In genomic region chr12:53378222-53378621, GRCh38 we compare ENCODE assay signal across 13 cellular contexts. TPM values are rescaled to one million over a fixed set of nuclear protein-coding genes. Genes with fewer than 3 reads are reported as not detected.
DNase-seq lines count a peak whose midpoint lies in the region; ATAC-seq and TF ChIP-seq lines count a peak whose summit lies in the region.
"Had no signal": no experiment of that assay in that cellular context is flagged by ENCODE, and none has a peak within 500 bp of the region (broad histone marks: within the 10 kb centered on the region; RNA-seq: fewer than 3 reads in every experiment).

No MANE protein-coding gene starts in this region.

- peaks cover 11% of the 10 kb centered on the region for H3K4me1 ChIP-seq in right cardiac atrium (ENCODE audit: control insufficient read depth, insufficient read depth, low read length)

- no peak overlapping the region for H3K27ac Mint-ChIP-seq in chondrocyte (ENCODE audit: unreplicated experiment)

- H3K4me3 Mint-ChIP-seq in chondrocyte (ENCODE audit: unreplicated experiment): no peak overlapping the region

- H3K9me3 Mint-ChIP-seq in chondrocyte (ENCODE audit: low read depth): no peaks in the 10 kb centered on the region

- DNase-seq in right cardiac atrium: no peak
- no peak for DNase-seq in left cardiac atrium
- peak; percentile 42 for DNase-seq in chondrocyte (ENCODE audit: low spot score)
- no peak for DNase-seq in SW 1271 (lab: John Stamatoyannopoulos, UW)
- DNase-seq in GM10266 (ENCODE audit: extremely low spot score): no peak
- DNase-seq: activated T-cell treated with anti-CD3 and anti-CD28 coated beads, Interleukin-2, amount 50 U/mL, for 1 hour; HCEC 1CT; stimulated activated naive CD4-positive, alpha-beta T cell had no signal

- peaks cover 10% of the 10 kb centered on the region for H3K36me3 ChIP-seq in neural cell (ENCODE audit: insufficient read depth, low read length)

- H3K9me3 ChIP-seq in right cardiac atrium (ENCODE audit: control insufficient read depth, low read length) (no peaks in the 10 kb centered on the region), neural cell (ENCODE audit: low read length) (no peaks in the 10 kb centered on the region)

- no peaks in the 10 kb centered on the region for H3K27me3 ChIP-seq in right cardiac atrium (ENCODE audit: control insufficient read depth, insufficient read depth)
- no peaks in the 10 kb centered on the region for H3K27me3 ChIP-seq in neural cell (ENCODE audit: insufficient read depth, low read depth, low read length)

- peaks cover 12% of the 10 kb centered on the region for H3K36me3 Mint-ChIP-seq in chondrocyte (ENCODE audit: low read depth)

- no peak overlapping the region for H3K9ac ChIP-seq in neural cell (ENCODE audit: low read length)

- ATAC-seq in right cardiac atrium (no peak), left cardiac atrium (no peak), HG02981 (IDR thresholded peaks at IDR 0.05; ENCODE audit: unreplicated experiment) (no peak), GM18520 (IDR thresholded peaks at IDR 0.05; ENCODE audit: unreplicated experiment) (no peak)

- WGBS in right cardiac atrium: 98% methylated on average over 12 of the region's 12 CpGs

- H3F3A ChIP-seq in neural cell (ENCODE audit: insufficient read depth, low read length, poor library complexity, severe bottlenecking): no peaks in the 10 kb centered on the region

- H3K9me2 ChIP-seq in neural cell (ENCODE audit: insufficient read depth, low read length): no peaks in the 10 kb centered on the region

- TF ChIP-seq RAD21 in neural cell (conservative IDR thresholded peaks at IDR 0.05): no peak

- H3K4me3 ChIP-seq in right cardiac atrium (ENCODE audit: low read length): no peak overlapping the region
- H3K4me3 ChIP-seq in neural cell (ENCODE audit: low read length): no peak overlapping the region

- peaks cover 24% of the 10 kb centered on the region for H3K4me1 Mint-ChIP-seq in chondrocyte (ENCODE audit: low read depth)

- no peaks in the 10 kb centered on the region for H3K27me3 Mint-ChIP-seq in chondrocyte (ENCODE audit: low read depth)

- H2AFZ ChIP-seq in neural cell (ENCODE audit: low read depth, low read length): no peak overlapping the region

- H3K27ac ChIP-seq in right cardiac atrium (ENCODE audit: low read length) (peak overlapping the region; percentile 99), neural cell (ENCODE audit: low read length) (peak overlapping the region; percentile 82)

- H4K20me1 ChIP-seq in neural cell (ENCODE audit: insufficient read depth): no peaks in the 10 kb centered on the region

- peaks cover 21% of the 10 kb centered on the region for H3K79me2 ChIP-seq in neural cell (replicated peaks; ENCODE audit: insufficient read depth, low read length)

- no peak overlapping the region for H3K4me2 ChIP-seq in neural cell (ENCODE audit: low read length)

- no peak for TF ChIP-seq CTCF in chondrocyte (IDR thresholded peaks at IDR 0.05)
- no peak for TF ChIP-seq CTCF in neural cell (IDR thresholded peaks at IDR 0.05; ENCODE audit: poor library complexity, severe bottlenecking)
- no peak for TF ChIP-seq CTCF in GM10266 (IDR thresholded peaks at IDR 0.05; ENCODE audit: control insufficient read depth, insufficient read depth, low read depth, missing control alignments)

- intact Hi-C loops in right cardiac atrium (cut with DNase I): no loop called here
- intact Hi-C loops in left cardiac atrium (cut with DNase I): no loop called here

- TF ChIP-seq EP300 in neural cell (conservative IDR thresholded peaks at IDR 0.05; ENCODE audit: poor library complexity, severe bottlenecking): no peak

TF ChIP-seq in neural cell, 6 proteins besides CTCF, POLR2A, EP300 and RAD21:
- TF ChIP-seq POLR2AphosphoS5 (IDR thresholded peaks at IDR 0.05): no peak
- TF ChIP-seq MXI1 (conservative IDR thresholded peaks at IDR 0.05; ENCODE audit: poor library complexity, severe bottlenecking): no peak
- TF ChIP-seq TAF1 (IDR thresholded peaks at IDR 0.05; ENCODE audit: low read depth): no peak
- TF ChIP-seq REST (IDR thresholded peaks at IDR 0.05; ENCODE audit: borderline replicate concordance): no peak
- TF ChIP-seq EZH2 (IDR thresholded peaks at IDR 0.05; ENCODE audit: borderline replicate concordance, insufficient read depth, low read length, poor library complexity, severe bottlenecking): no peak
- TF ChIP-seq SMC3 (conservative IDR thresholded peaks at IDR 0.05; ENCODE audit: poor library complexity): no peak

RNA-seq across cellular contexts. Expression of gene SP1, which starts 1.8 kb away (rescaled TPM):
- 10 to 100 TPM; 30.2 to 39.9 (median 34.2) TPM for total RNA-seq in right cardiac atrium
- polyA plus RNA-seq in right cardiac atrium: 8.3 TPM
- total RNA-seq in left cardiac atrium: 10 to 100 TPM; 31.3 to 33.4 TPM
- total RNA-seq in chondrocyte: 57.1 to 59.7 TPM (median 59.0 TPM) in 3 replicates
- polyA plus RNA-seq in neural cell: 7.3 and 9.9 TPM in 2 replicates
- 21.4 and 29.1 TPM in 2 replicates for polyA minus RNA-seq in neural cell

RNA-seq across cellular contexts. Expression of gene SP7, which starts 42.1 kb away (rescaled TPM):
- total RNA-seq in right cardiac atrium: not detected
- not detected for polyA plus RNA-seq in right cardiac atrium
- total RNA-seq in left cardiac atrium: not detected
- not detected in 3 replicates for total RNA-seq in chondrocyte
- polyA plus RNA-seq in neural cell: not detected in 2 replicates
- not detected in 2 replicates for polyA minus RNA-seq in neural cell
- total RNA-seq: fibroblast of villous mesenchyme, mononuclear cell had no signal

RNA-seq across cellular contexts. Expression of gene AMHR2, which starts 45.4 kb away (rescaled TPM):
- under 1 TPM in 3 of 4 donors, not detected in 1; 0.54 to 0.88 (median 0.82) TPM for total RNA-seq in right cardiac atrium
- polyA plus RNA-seq in right cardiac atrium: 0.48 TPM
- total RNA-seq in left cardiac atrium: under 1 TPM in 1 of 2 donors, not detected in 1; 0.34 TPM
- total RNA-seq in chondrocyte: not detected in 3 replicates
- not detected in 2 replicates for polyA plus RNA-seq in neural cell
- not detected in 2 replicates for polyA minus RNA-seq in neural cell
- total RNA-seq: fibroblast of villous mesenchyme had no signal

RNA-seq across cellular contexts. Expression of gene AAAS, which starts 56.8 kb away (rescaled TPM):
- total RNA-seq in right cardiac atrium: 10 to 100 TPM; 30.5 to 48.9 (median 40.0) TPM
- polyA plus RNA-seq in right cardiac atrium: 31.3 TPM
- total RNA-seq in left cardiac atrium: 10 to 100 TPM; 35.7 to 40.3 TPM
- total RNA-seq in chondrocyte: 48.6 to 71.1 TPM (median 52.8 TPM) in 3 replicates
- polyA plus RNA-seq in neural cell: 138 and 153 TPM in 2 replicates
- 44.5 and 53.6 TPM in 2 replicates for polyA minus RNA-seq in neural cell
